Comparison of ENCODE assay signal across 21 cellular contexts in genomic region chr4:188016754-188017153, GRCh38.
"Had no signal": no experiment of that assay in that cellular context is flagged by ENCODE, and none has a peak within 500 bp of the region (broad histone marks: within the 10 kb centered on the region; RNA-seq: fewer than 3 reads in every experiment).

No MANE protein-coding gene starts in this region.

- H3K9me3 Mint-ChIP-seq: brain had no signal

- H3K4me1 Mint-ChIP-seq: activated CD4-positive, alpha-beta memory T cell treated with anti-CD3 and anti-CD28 coated beads, Interleukin-2, amount 10 ng/mL, durations not matched to agents 7 days and 5 days; activated CD4-positive, alpha-beta T cell treated with anti-CD3 and anti-CD28 coated beads for 36 hours; central memory CD8-positive, alpha-beta T cell; natural killer cell; T-helper 17 cell had no signal

- H3K36me3 ChIP-seq: spleen, stomach, WERI-Rb-1 had no signal

- FAIRE-seq: endothelial cell of umbilical vein had no signal

- H3K27me3 Mint-ChIP-seq: activated CD4-positive, alpha-beta memory T cell treated with anti-CD3 and anti-CD28 coated beads, Interleukin-2, amount 10 ng/mL, durations not matched to agents 7 days and 5 days; activated CD4-positive, alpha-beta T cell treated with anti-CD3 and anti-CD28 coated beads for 36 hours; activated naive CD8-positive, alpha-beta T cell; central memory CD8-positive, alpha-beta T cell; T-helper 17 cell had no signal

- H3K4me3 ChIP-seq: spleen, stomach, testis had no signal

- H3K9me3 ChIP-seq: testis had no signal

- H3K27me3 ChIP-seq: foreskin keratinocyte, spleen, stomach, testis had no signal

- H3K27ac ChIP-seq: foreskin keratinocyte, spleen, stomach, testis, WERI-Rb-1 had no signal

- H3K4me3 Mint-ChIP-seq: activated CD4-positive, alpha-beta memory T cell treated with anti-CD3 and anti-CD28 coated beads, Interleukin-2, amount 10 ng/mL, durations not matched to agents 7 days and 5 days; activated CD4-positive, alpha-beta T cell treated with anti-CD3 and anti-CD28 coated beads for 36 hours; activated naive CD8-positive, alpha-beta T cell; activated T-cell treated with anti-CD3 and anti-CD28 coated beads, Interleukin-2, amount 50 U/mL, for 4 hours; brain; central memory CD8-positive, alpha-beta T cell; natural killer cell; T-helper 17 cell had no signal

- H3K27ac Mint-ChIP-seq: activated CD4-positive, alpha-beta memory T cell treated with anti-CD3 and anti-CD28 coated beads, Interleukin-2, amount 10 ng/mL, durations not matched to agents 7 days and 5 days; activated CD4-positive, alpha-beta T cell treated with anti-CD3 and anti-CD28 coated beads for 36 hours; activated naive CD8-positive, alpha-beta T cell; brain; natural killer cell; T-helper 17 cell had no signal

- H3K4me1 ChIP-seq: spleen, stomach, testis had no signal

- ATAC-seq: activated CD4-positive, alpha-beta T cell treated with anti-CD3 and anti-CD28 coated beads for 36 hours; activated T-cell treated with anti-CD3 and anti-CD28 coated beads, Interleukin-2, amount 50 U/mL, for 4 hours; foreskin keratinocyte; left lobe of liver; natural killer cell; sciatic nerve; T-helper 17 cell had no signal

- DNase-seq: activated CD4-positive, alpha-beta memory T cell treated with anti-CD3 and anti-CD28 coated beads, Interleukin-2, amount 10 ng/mL, durations not matched to agents 7 days and 5 days; activated CD4-positive, alpha-beta T cell treated with anti-CD3 and anti-CD28 coated beads for 36 hours; activated effector memory CD4-positive, alpha-beta T cell treated with Interleukin-2 at 50 U/mL for 16 hours; activated T-cell treated with anti-CD3 and anti-CD28 coated beads, Interleukin-2, amount 50 U/mL, for 4 hours; amygdala; cortex of kidney; effector CD4-positive, alpha-beta T cell; foreskin keratinocyte; glutamatergic neuron; natural killer cell; spleen; stomach; T-helper 17 cell; testis; WERI-Rb-1 had no signal

- H3K36me3 Mint-ChIP-seq: activated naive CD8-positive, alpha-beta T cell; brain had no signal
